2 cellular contexts compared by ENCODE assay signal in the genomic region with DNA sequence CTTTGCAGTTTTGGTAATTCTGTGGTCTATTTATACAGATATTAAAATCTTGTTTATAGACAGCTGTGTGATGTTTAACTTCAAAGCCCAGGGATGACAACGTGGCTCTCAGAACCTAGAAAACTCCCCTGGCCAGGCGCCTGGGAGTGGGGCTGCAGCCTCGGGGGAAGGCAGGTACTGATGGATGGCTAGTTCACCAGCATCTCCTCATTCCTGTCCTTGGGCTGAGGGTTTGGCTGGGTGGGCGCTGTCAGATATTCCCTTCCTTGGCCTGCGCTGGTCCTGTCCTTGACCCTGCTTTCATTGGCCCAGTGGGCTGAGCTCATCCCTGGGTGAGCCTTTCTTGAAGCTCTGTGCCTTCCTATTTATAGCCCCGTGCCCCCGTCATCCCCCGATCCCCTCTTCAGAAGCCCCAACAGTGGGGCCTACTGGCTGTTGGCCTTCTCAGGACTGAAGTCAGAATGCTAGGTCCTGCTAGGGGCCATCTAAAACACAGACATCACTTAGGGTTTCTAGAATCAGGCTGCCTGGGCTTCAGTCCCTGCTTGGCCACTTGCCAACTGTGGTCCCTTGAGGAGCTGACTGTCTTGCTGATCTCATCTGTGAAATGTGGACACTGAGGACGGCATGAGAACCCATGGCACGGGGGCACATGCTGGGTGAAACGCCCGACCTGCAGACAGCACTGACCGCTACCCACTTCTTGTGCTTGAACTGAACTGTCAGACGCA.
TF ChIP-seq lines count a peak whose summit lies in the region.

No MANE protein-coding gene starts in this region.

TF ChIP-seq in Ishikawa, 13 proteins besides CTCF, POLR2A, EP300 and RAD21:
- TF ChIP-seq CREB1 (IDR thresholded peaks at IDR 0.05; ENCODE audit: low read depth), result no peak
- no peak for TF ChIP-seq REST (IDR thresholded peaks at IDR 0.05; ENCODE audit: low read depth)
- no peak for TF ChIP-seq YY1 (IDR thresholded peaks at IDR 0.05; ENCODE audit: low read depth)
- TF ChIP-seq NFIC (IDR thresholded peaks at IDR 0.05), result 0 out of 2 replicates have a peak, but pooled peaks have one; percentile 43

TF ChIP-seq in HepG2, 621 proteins besides CTCF, POLR2A, EP300 and RAD21:
- TF ChIP-seq LCORL (IDR thresholded peaks at IDR 0.05) (0 out of 2 replicates have a peak, but pooled peaks have one; percentile 10), LCORL (CRISPR knock-in tag; IDR thresholded peaks at IDR 0.05) (no peak), ZNF747 (CRISPR knock-in tag; IDR thresholded peaks at IDR 0.05; ENCODE audit: borderline replicate concordance) (no peak), EZH2 (conservative IDR thresholded peaks at IDR 0.05; ENCODE audit: low read depth, low read length) (no peak)
TF ChIP-seq in HepG2: peak in this region for 1.
